9 cellular contexts compared by ENCODE assay signal in genomic region chr15:85618956-85619491, GRCh38.
DNase-seq lines count a peak whose midpoint lies in the region; ATAC-seq, FAIRE-seq and TF ChIP-seq lines count a peak whose summit lies in the region.
"Had no signal": no experiment of that assay in that cellular context is flagged by ENCODE, and none has a peak within 500 bp of the region (broad histone marks: within the 10 kb centered on the region; RNA-seq: fewer than 3 reads in every experiment).

No MANE protein-coding gene starts in this region.

- intact Hi-C loops in endothelial cell of umbilical vein (cut with micrococcal nuclease), result loop anchor here (1.0 to 5.0 kb wide), 7 partner anchors 10 to 223 kb away; no protein-coding TSS in a partner anchor

- H3K36me3 ChIP-seq in endothelial cell of umbilical vein (ENCODE audit: control insufficient read depth in 2 of 2, extremely low read depth in 1 of 2, insufficient read depth in 2 of 2, low read length in 2 of 2) (no peaks in the 10 kb centered on the region), muscle layer of colon (ENCODE audit: insufficient read depth, low read length) (no peaks in the 10 kb centered on the region)

- dilution Hi-C loops in endothelial cell of umbilical vein (cut with MboI; ENCODE audit: extremely low pct_ligation_motif_present, low sequenced_read_pairs), result no loop called here

- peak overlapping the region; percentile 78 for H3K27ac ChIP-seq in endothelial cell of umbilical vein (ENCODE audit: insufficient read depth, low read depth, low read length)
- H3K27ac ChIP-seq in muscle layer of colon (ENCODE audit: low read depth, low read length), result peak overlapping the region; percentile 79

- FAIRE-seq in endothelial cell of umbilical vein (lab: Jason Lieb, UNC), result peak; percentile 91
- FAIRE-seq: colon had no signal

- H3K27me3 ChIP-seq in endothelial cell of umbilical vein (ENCODE audit: control insufficient read depth in 2 of 2, insufficient read depth in 2 of 2, low read length in 2 of 2) (no peaks in the 10 kb centered on the region), muscle layer of colon (ENCODE audit: control insufficient read depth in 1 of 2, insufficient read depth in 2 of 2, low read length in 2 of 2) (no peaks in the 10 kb centered on the region)

- H2AFZ ChIP-seq in endothelial cell of umbilical vein (ENCODE audit: low read depth, low read length), result peak overlapping the region; percentile 66

- no peaks in the 10 kb centered on the region for H3K27me3 Mint-ChIP-seq in activated CD4-positive, alpha-beta memory T cell treated with anti-CD3 and anti-CD28 coated beads, Interleukin-2, amount 10 ng/mL, durations not matched to agents 7 days and 5 days

- H3K9me3 Mint-ChIP-seq in activated CD4-positive, alpha-beta memory T cell treated with anti-CD3 and anti-CD28 coated beads, Interleukin-2, amount 10 ng/mL, durations not matched to agents 7 days and 5 days, result no peaks in the 10 kb centered on the region

- H3K4me3 Mint-ChIP-seq in activated CD4-positive, alpha-beta memory T cell treated with anti-CD3 and anti-CD28 coated beads, Interleukin-2, amount 10 ng/mL, durations not matched to agents 7 days and 5 days, result no peak overlapping the region

- peak overlapping the region; percentile 98 for H3K4me2 ChIP-seq in endothelial cell of umbilical vein (ENCODE audit: insufficient read depth, low read length)

- BruUV-seq in endothelial cell of umbilical vein (replicated peaks; lab: Mats Ljungman, UMichigan), result no TSS peak

- peaks cover 26% of the 10 kb centered on the region for H3K4me1 Mint-ChIP-seq in activated CD4-positive, alpha-beta memory T cell treated with anti-CD3 and anti-CD28 coated beads, Interleukin-2, amount 10 ng/mL, durations not matched to agents 7 days and 5 days

- no peak for TF ChIP-seq POLR2A in endothelial cell of umbilical vein (IDR thresholded peaks at IDR 0.05; ENCODE audit: low read depth, low read length)

- TF ChIP-seq CTCF in endothelial cell of umbilical vein (IDR thresholded peaks at IDR 0.05; ENCODE audit: extremely low read depth in 1 of 2, insufficient read depth in 1 of 2, low read depth in 1 of 2, low read length in 2 of 2), result no peak

- H3K9me3 ChIP-seq in endothelial cell of umbilical vein (replicated peaks; ENCODE audit: control insufficient read depth, insufficient read depth, low read length), result no peaks in the 10 kb centered on the region
- no peaks in the 10 kb centered on the region for H3K9me3 ChIP-seq in muscle layer of colon (ENCODE audit: low read length)

- H3K4me1 ChIP-seq in endothelial cell of umbilical vein (ENCODE audit: control insufficient read depth, extremely low read depth, insufficient read depth, low read length) (peaks cover 47% of the 10 kb centered on the region), muscle layer of colon (ENCODE audit: insufficient read depth, low read length) (peaks cover 68% of the 10 kb centered on the region)

- H3K79me2 ChIP-seq in endothelial cell of umbilical vein (ENCODE audit: control insufficient read depth, insufficient read depth, low read length), result peaks cover 14% of the 10 kb centered on the region

- H3K9ac ChIP-seq in endothelial cell of umbilical vein (replicated peaks; ENCODE audit: extremely low read depth, insufficient read depth, low read length), result peak overlapping the region; percentile 92
- H3K9ac ChIP-seq in muscle layer of colon (ENCODE audit: low read length), result peak overlapping the region; percentile 52

- peaks cover 9% of the 10 kb centered on the region for H3K36me3 Mint-ChIP-seq in activated CD4-positive, alpha-beta memory T cell treated with anti-CD3 and anti-CD28 coated beads, Interleukin-2, amount 10 ng/mL, durations not matched to agents 7 days and 5 days (ENCODE audit: low read depth)

- no peak overlapping the region for H3K27ac Mint-ChIP-seq in activated CD4-positive, alpha-beta memory T cell treated with anti-CD3 and anti-CD28 coated beads, Interleukin-2, amount 10 ng/mL, durations not matched to agents 7 days and 5 days

- H4K20me1 ChIP-seq in endothelial cell of umbilical vein (replicated peaks; ENCODE audit: control insufficient read depth, extremely low read depth, insufficient read depth, low read length), result no peaks in the 10 kb centered on the region

- CTCF ChIA-PET in activated CD4-positive, alpha-beta memory T cell treated with anti-CD3 and anti-CD28 coated beads, Interleukin-2, amount 10 ng/mL, durations not matched to agents 7 days and 5 days (lab: Charles Lee), result interaction anchor here (1.1 kb wide), 1 partner anchor 301 kb away, joined by 4 read pairs; no protein-coding TSS in a partner anchor
- CTCF ChIA-PET in endothelial cell of umbilical vein (lab: Charles Lee), result interaction anchor here (0.7 to 2.2 kb wide), 11 partner anchors 9 to 133 kb away, joined by 3 to 15 read pairs (median 4); no protein-coding TSS in a partner anchor

- POLR2A ChIA-PET in activated CD4-positive, alpha-beta memory T cell treated with anti-CD3 and anti-CD28 coated beads, Interleukin-2, amount 10 ng/mL, durations not matched to agents 7 days and 5 days (lab: Charles Lee), result interaction anchor here (0.8 to 3.2 kb wide), 13 partner anchors 11 to 300 kb away, joined by 3 to 22 read pairs (median 3); no protein-coding TSS in a partner anchor
- POLR2A ChIA-PET in endothelial cell of umbilical vein (lab: Charles Lee), result no interaction called here

- DNase-seq in activated CD4-positive, alpha-beta memory T cell treated with anti-CD3 and anti-CD28 coated beads, Interleukin-2, amount 10 ng/mL, durations not matched to agents 7 days and 5 days, result peak; percentile 45
- DNase-seq in endothelial cell of umbilical vein (ENCODE audit: low read depth, low spot score), result peak; percentile 96
- peak; percentile 14 to 49 for DNase-seq in stimulated activated CD8-positive, alpha-beta memory T cell treated with anti-CD3 and anti-CD28 coated beads, Interleukin-4, amount 100 ng/mL, for 4 hours (ENCODE audit: low read depth in 2 of 2, low spot score in 1 of 2)
- no peak for DNase-seq in RPMI8226
- no peak for DNase-seq in KG1 (lab: John Stamatoyannopoulos, UW)

- no peaks in the 10 kb centered on the region for H3K9me1 ChIP-seq in endothelial cell of umbilical vein (replicated peaks; ENCODE audit: control insufficient read depth, extremely low read depth, insufficient read depth, low read length)

- H3K4me3 ChIP-seq in endothelial cell of umbilical vein (replicated peaks in 1 of 3; ENCODE audit: insufficient read depth in 1 of 3, low read depth in 1 of 3, low read length in 3 of 3) (peak overlapping the region; percentile 26 to 80 (median 45)), muscle layer of colon (ENCODE audit: low read depth in 1 of 2, low read length in 2 of 2) (peak overlapping the region; percentile 41 to 55)

- ATAC-seq in GM18520 (IDR thresholded peaks at IDR 0.05; ENCODE audit: unreplicated experiment) (peak; percentile 38), HG03565 (IDR thresholded peaks at IDR 0.05; ENCODE audit: unreplicated experiment) (peak; percentile 41)

TF ChIP-seq in endothelial cell of umbilical vein, 7 proteins besides CTCF, POLR2A, EP300 and RAD21:
- TF ChIP-seq, protein P1, sequence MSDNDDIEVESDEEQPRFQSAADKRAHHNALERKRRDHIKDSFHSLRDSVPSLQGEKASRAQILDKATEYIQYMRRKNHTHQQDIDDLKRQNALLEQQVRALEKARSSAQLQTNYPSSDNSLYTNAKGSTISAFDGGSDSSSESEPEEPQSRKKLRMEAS (IDR thresholded peaks at IDR 0.05; ENCODE audit: insufficient read depth, insufficient read length), result no peak
- TF ChIP-seq MYC (IDR thresholded peaks at IDR 0.05; ENCODE audit: low read depth, low read length), result no peak
- TF ChIP-seq FOS (IDR thresholded peaks at IDR 0.05; ENCODE audit: borderline replicate concordance, insufficient read depth, low read length), result peak; percentile 65
- peak; percentile 18 for TF ChIP-seq JUN (IDR thresholded peaks at IDR 0.05; ENCODE audit: borderline replicate concordance, insufficient read depth, insufficient read length, low read depth)

Comparison
In these comparisons a context has a peak if more than half of its experiments do, and no peak if none do; other contexts are left out.
1. DNase-seq: peak in activated CD4-positive, alpha-beta memory T cell treated with anti-CD3 and anti-CD28 coated beads, Interleukin-2, amount 10 ng/mL, durations not matched to agents 7 days and 5 days (single experiment), endothelial cell of umbilical vein (single experiment) and stimulated activated CD8-positive, alpha-beta memory T cell treated with anti-CD3 and anti-CD28 coated beads, Interleukin-4, amount 100 ng/mL, for 4 hours (2 of 2); none in RPMI8226 (single experiment) and KG1 (single experiment).